1 cellular context compared by ENCODE assay signal in genomic region chr12:111775205-111776193, GRCh38.
TF ChIP-seq lines count a peak whose summit lies in the region.

No MANE protein-coding gene starts in this region.

TF ChIP-seq in K562, 482 proteins besides CTCF, POLR2A, EP300 and RAD21 (continued from another document and continues in another):
- TF ChIP-seq RREB1 (CRISPR knock-in tag; IDR thresholded peaks at IDR 0.05) (no peak), POLR2G (IDR thresholded peaks at IDR 0.05; ENCODE audit: low read depth, low read length) (no peak), HDAC6 (IDR thresholded peaks at IDR 0.05; ENCODE audit: low read depth, low read length) (no peak), NEUROD1 (IDR thresholded peaks at IDR 0.05; ENCODE audit: borderline replicate concordance, low read depth, low read length, partially characterized antibody) (peak; percentile 55), MCM7 (IDR thresholded peaks at IDR 0.05) (no peak), ATF7 (IDR thresholded peaks at IDR 0.05) (peak; percentile 31; the same call in 1 of the 2 replicates), SIX5 (IDR thresholded peaks at IDR 0.05; ENCODE audit: borderline replicate concordance in 1 of 2, insufficient read depth in 1 of 2, low read depth in 1 of 2, low read length in 2 of 2) (no peak), TBL1XR1 (IDR thresholded peaks at IDR 0.05; ENCODE audit: low read length in 2 of 2) (no peak), E2F3 (CRISPR knock-in tag; IDR thresholded peaks at IDR 0.05) (no peak), ZC3H11A (IDR thresholded peaks at IDR 0.05; ENCODE audit: low read depth, low read length) (no peak), CREM (IDR thresholded peaks at IDR 0.05; ENCODE audit: low read depth) (peak; percentile 51), RBBP5 (IDR thresholded peaks at IDR 0.05; ENCODE audit: borderline replicate concordance, insufficient read depth, low read length, poor library complexity, severe bottlenecking) (peak; percentile 40), SREBF1 (IDR thresholded peaks at IDR 0.05; ENCODE audit: borderline replicate concordance, low read depth, low read length) (no peak), ZNF239 (CRISPR knock-in tag; IDR thresholded peaks at IDR 0.05) (no peak; the same call in 1 of the 2 replicates), SRSF9 (IDR thresholded peaks at IDR 0.05; ENCODE audit: borderline replicate concordance, low read depth, low read length) (no peak), SMARCA5 (IDR thresholded peaks at IDR 0.05) (no peak), KDM4B (IDR thresholded peaks at IDR 0.05; ENCODE audit: borderline replicate concordance in 2 of 2, low read depth in 1 of 2) (no peak), ATF2 (CRISPR knock-in tag; IDR thresholded peaks at IDR 0.05) (no peak), NR2C2 (CRISPR knock-in tag; IDR thresholded peaks at IDR 0.05) (no peak), NR2C2 (tag; IDR thresholded peaks at IDR 0.05) (peak; percentile 71), ZNF277 (CRISPR knock-in tag; IDR thresholded peaks at IDR 0.05; ENCODE audit: borderline replicate concordance) (no peak), ZNF224 (CRISPR knock-in tag; IDR thresholded peaks at IDR 0.05) (no peak), TAF9B (IDR thresholded peaks at IDR 0.05; ENCODE audit: partially characterized antibody) (no peak), RCOR1 (IDR thresholded peaks at IDR 0.05; ENCODE audit: borderline replicate concordance in 1 of 2, low read depth in 2 of 2, low read length in 2 of 2) (peak in 1 of 2 experiments; percentile 78; a peak in 1 of 4 replicates), ZNF586 (CRISPR knock-in tag; conservative IDR thresholded peaks at IDR 0.05) (no peak), CHD7 (IDR thresholded peaks at IDR 0.05; ENCODE audit: low read depth, low read length) (no peak), UBTF (IDR thresholded peaks at IDR 0.05; ENCODE audit: borderline replicate concordance in 1 of 2, low read depth in 2 of 2, low read length in 2 of 2) (no peak), ZNF174 (CRISPR knock-in tag; IDR thresholded peaks at IDR 0.05) (no peak), ATF3 (IDR thresholded peaks at IDR 0.05) (no peak; the same call in 1 of the 2 replicates), ATF3 (CRISPR knock-in tag; conservative IDR thresholded peaks at IDR 0.05) (no peak), FOXK1 (CRISPR knock-in tag; IDR thresholded peaks at IDR 0.05; ENCODE audit: borderline replicate concordance) (no peak), TSC22D4 (tag; IDR thresholded peaks at IDR 0.05) (no peak), MIER1 (IDR thresholded peaks at IDR 0.05; ENCODE audit: low read depth) (no peak), ZBTB12 (CRISPR knock-in tag; IDR thresholded peaks at IDR 0.05) (no peak; the same call in none of the 2 replicates), ZNF274 (IDR thresholded peaks at IDR 0.05; ENCODE audit: borderline replicate concordance, low read depth, low read length) (no peak)
